Comparison of ENCODE assay signal across 21 cellular contexts in the genomic region with DNA sequence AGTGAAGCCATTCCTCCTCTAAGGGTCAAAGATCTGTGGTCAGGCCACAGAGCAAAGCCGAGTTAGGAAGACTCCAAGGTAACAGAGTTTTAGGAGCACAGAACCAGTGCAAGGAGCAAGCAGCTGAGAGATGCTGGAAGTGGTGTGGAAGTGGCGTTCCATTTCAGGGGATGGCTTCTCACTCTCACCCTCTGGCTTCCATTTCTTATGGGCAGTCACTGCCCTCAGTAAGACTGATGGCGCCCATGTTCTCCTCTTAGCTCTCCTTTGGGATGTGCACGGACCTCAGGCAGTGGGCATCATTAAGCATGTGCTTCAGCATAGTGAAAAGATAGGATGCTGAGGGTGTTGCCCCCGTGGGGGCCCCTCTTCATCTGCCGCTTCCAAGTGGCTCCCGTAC.
"Had no signal": no experiment of that assay in that cellular context is flagged by ENCODE, and none has a peak within 500 bp of the region (broad histone marks: within the 10 kb centered on the region; RNA-seq: fewer than 3 reads in every experiment).

No MANE protein-coding gene starts in this region.

- ATAC-seq: effector memory CD8-positive, alpha-beta T cell; left colon; left ventricle myocardium superior; natural killer cell; right lobe of liver; stimulated activated effector memory CD8-positive, alpha-beta T cell treated with anti-CD3 and anti-CD28 coated beads, Interleukin-12 subunit alpha, Interleukin-12 subunit beta, amount 100 ng/mL, for 72 hours; stimulated activated naive CD8-positive, alpha-beta T cell treated with anti-CD3 and anti-CD28 coated beads, Interleukin-15, Interleukin-2, amounts not matched to agents 100 U/mL and 50 U/mL, for 24 hours had no signal

- H3K4me3 ChIP-seq: hepatocyte, neural progenitor cell, prostate gland, right lobe of liver, suprapubic skin, thyroid gland, uterus had no signal

- H3K4me1 ChIP-seq: neural progenitor cell, parathyroid adenoma, right lobe of liver, thyroid gland had no signal

- H3K9ac ChIP-seq: neural progenitor cell, parathyroid adenoma had no signal

- H3K27me3 ChIP-seq: hepatocyte, neural progenitor cell, suprapubic skin, thyroid gland, uterus had no signal

- H3K4me2 ChIP-seq: hepatocyte, neural progenitor cell had no signal

- H3K36me3 ChIP-seq: neural progenitor cell, prostate gland, right lobe of liver, suprapubic skin, thyroid gland, uterus had no signal

- H3K9me3 ChIP-seq: prostate gland, suprapubic skin, thyroid gland, uterus had no signal

- H2AFZ ChIP-seq: hepatocyte, neural progenitor cell, parathyroid adenoma had no signal

- H3K27ac ChIP-seq: epithelial cell of prostate, hepatocyte, neural progenitor cell, parathyroid adenoma, right lobe of liver, suprapubic skin, thyroid gland had no signal

- DNase-seq: effector memory CD8-positive, alpha-beta T cell; foreskin melanocyte; head of caudate nucleus; left colon; left ventricle myocardium superior; natural killer cell; nucleus accumbens; retina; right lobe of liver; stimulated activated CD4-positive, alpha-beta T cell treated with anti-CD3 and anti-CD28 coated beads, Interleukin-4, amount 100 ng/mL, for 1 hour; stimulated activated CD8-positive, alpha-beta memory T cell treated with anti-CD3 and anti-CD28 coated beads, Interleukin-4, amount 100 ng/mL, for 48 hours; stimulated activated naive CD8-positive, alpha-beta T cell treated with anti-CD3 and anti-CD28 coated beads, Interleukin-15, Interleukin-2, amounts not matched to agents 100 U/mL and 50 U/mL, for 24 hours; thyroid gland had no signal
